8 cellular contexts compared by ENCODE assay signal in genomic region chr1:32393832-32394140, GRCh38. TPM values are rescaled to one million over a fixed set of nuclear protein-coding genes. Genes with fewer than 3 reads are reported as not detected.
DNase-seq lines count a peak whose midpoint lies in the region; ATAC-seq and TF ChIP-seq lines count a peak whose summit lies in the region.

No MANE protein-coding gene starts in this region.

- H3K9me3 ChIP-seq in DOHH2 (ENCODE audit: control insufficient read depth, insufficient read depth, low read length) = no peaks in the 10 kb centered on the region
- peaks cover 7% of the 10 kb centered on the region; the same call in 1 of the 2 replicates for H3K9me3 ChIP-seq in NT2/D1 (ENCODE audit: insufficient read depth, low read length)

- peaks cover 0 to 2% (median 0%) of the 10 kb centered on the region in 5 experiments for H3K9me3 Mint-ChIP-seq in brain

- H3K79me2 ChIP-seq in DOHH2 (ENCODE audit: control insufficient read depth, low read length) = peaks cover 21% of the 10 kb centered on the region

- no peaks in the 10 kb centered on the region for H3F3A ChIP-seq in DOHH2 (ENCODE audit: control insufficient read depth, insufficient read depth)

- H4K20me1 ChIP-seq in DOHH2 (ENCODE audit: control insufficient read depth, insufficient read depth, low read depth, low read length) = no peaks in the 10 kb centered on the region

- peaks cover 19% of the 10 kb centered on the region for H3K36me3 Mint-ChIP-seq in brain

- H3K4me3 ChIP-seq in DOHH2 (ENCODE audit: low read length) = peak overlapping the region; percentile 88
- peak overlapping the region; percentile 89 for H3K4me3 ChIP-seq in H7 (ENCODE audit: insufficient read depth, low read depth, low read length)
- H3K4me3 ChIP-seq in NT2/D1 (ENCODE audit: insufficient read length, low read depth) = peak overlapping the region; percentile 98

- peak overlapping the region in 3 of 5 experiments; percentile 99 to 100 (median 99) for H3K4me3 Mint-ChIP-seq in brain

- H3K4me2 ChIP-seq in DOHH2 (ENCODE audit: low read length) = peak overlapping the region; percentile 70

- no peak for TF ChIP-seq CTCF in DOHH2 (IDR thresholded peaks at IDR 0.05; ENCODE audit: low read depth, low read length, poor library complexity, severe bottlenecking)
- TF ChIP-seq CTCF in brain (conservative IDR thresholded peaks at IDR 0.05) = no peak

- H3K27me3 ChIP-seq in DOHH2 (ENCODE audit: control insufficient read depth, low read length) (no peaks in the 10 kb centered on the region), H7 (ENCODE audit: control insufficient read depth, insufficient read depth, low read length) (no peaks in the 10 kb centered on the region), NT2/D1 (ENCODE audit: insufficient read depth, insufficient read length) (no peaks in the 10 kb centered on the region)

- H3K4me1 Mint-ChIP-seq in brain = peaks cover 24% of the 10 kb centered on the region

- peaks cover 16% of the 10 kb centered on the region for H3K4me1 ChIP-seq in DOHH2 (ENCODE audit: control insufficient read depth, low read length)
- no peaks in the 10 kb centered on the region for H3K4me1 ChIP-seq in NT2/D1 (ENCODE audit: insufficient read depth, insufficient read length)

- no peak for ATAC-seq in HG02623 (IDR thresholded peaks at IDR 0.05; ENCODE audit: unreplicated experiment)

- peak overlapping the region; percentile 98 to 100 (median 99) for H3K27ac Mint-ChIP-seq in brain

- peaks cover 17% of the 10 kb centered on the region for H3K27me3 Mint-ChIP-seq in brain

- no peaks in the 10 kb centered on the region for H3K9me2 ChIP-seq in DOHH2 (replicated peaks; ENCODE audit: control insufficient read depth, low read length)

- peak; percentile 76 for DNase-seq in H7
- no peak for DNase-seq in NT2/D1 (ENCODE audit: low read depth, low spot score)
- peak; percentile 42 for DNase-seq in kidney tubule cell (ENCODE audit: low spot score)
- DNase-seq in stimulated activated CD8-positive, alpha-beta memory T cell treated with anti-CD3 and anti-CD28 coated beads, Interleukin-7, amount 100 ng/mL, for 1 hour (ENCODE audit: low read depth in 2 of 2) = peak; percentile 2
- no peak for DNase-seq in NCI-H2171 (lab: John Stamatoyannopoulos, UW)

- peaks cover 14% of the 10 kb centered on the region for H3K36me3 ChIP-seq in DOHH2 (ENCODE audit: control insufficient read depth, low read length)
- H3K36me3 ChIP-seq in H7 (replicated peaks; ENCODE audit: control insufficient read depth, insufficient read depth, low read length) = peaks cover 7% of the 10 kb centered on the region
- peaks cover 44% of the 10 kb centered on the region for H3K36me3 ChIP-seq in NT2/D1 (ENCODE audit: insufficient read depth, insufficient read length, low read length)

- no peak overlapping the region for H3K27ac ChIP-seq in DOHH2 (ENCODE audit: low read depth, low read length)

- H3K9ac ChIP-seq in NT2/D1 (ENCODE audit: insufficient read length, low read depth) = peak overlapping the region; percentile 98

RNA-seq across cellular contexts. Expression of gene BSDC1, which starts 0.5 kb away (rescaled TPM):
- 91.5 and 97.8 TPM in 2 replicates for total RNA-seq in H7 (2014; rRNA removed; shearing (Covaris generic))
- 121 TPM for polyA plus RNA-seq in brain (ENCODE audit: insufficient read depth, low read depth, low replicate concordance)

RNA-seq across cellular contexts. Expression of gene TSSK3, which starts 31.4 kb away (rescaled TPM):
- 1.2 and 3.7 TPM in 2 replicates for total RNA-seq in H7 (2014; rRNA removed; shearing (Covaris generic))
- polyA plus RNA-seq in brain (ENCODE audit: insufficient read depth, low read depth, low replicate concordance) = not detected

RNA-seq across cellular contexts. Expression of gene FAM229A, which starts 31.5 kb away (rescaled TPM):
- total RNA-seq in H7 (2014; rRNA removed; shearing (Covaris generic)) = 4.0 and 8.2 TPM in 2 replicates
- polyA plus RNA-seq in brain (ENCODE audit: insufficient read depth, low read depth, low replicate concordance) = 3.0 TPM

RNA-seq across cellular contexts. Expression of gene MARCKSL1, which starts 57.8 kb away (rescaled TPM):
- total RNA-seq in H7 (2014; rRNA removed; shearing (Covaris generic)) = 478 and 603 TPM in 2 replicates
- 1,713 TPM for polyA plus RNA-seq in brain (ENCODE audit: insufficient read depth, low read depth, low replicate concordance)

Comparison
In these comparisons a context has a peak if more than half of its experiments do, and no peak if none do; other contexts are left out.
1. DNase-seq: peak in H7 (single experiment), kidney tubule cell (single experiment) and stimulated activated CD8-positive, alpha-beta memory T cell treated with anti-CD3 and anti-CD28 coated beads, Interleukin-7, amount 100 ng/mL, for 1 hour (2 of 2); none in NT2/D1 (single experiment) and NCI-H2171 (single experiment).
2. Peak in every context shown above with its lines, with median percentiles within 50 percentile points of each other: H3K4me3 ChIP-seq.